In genomic region chr12:89384750-89385273, GRCh38 we compare ENCODE assay signal across 12 cellular contexts. TPM values are rescaled to one million over a fixed set of nuclear protein-coding genes. Genes with fewer than 3 reads are reported as not detected.
A peak's percentile ranks its signal among the peaks of the same experiment; 100 is the strongest.
DNase-seq lines count a peak whose midpoint lies in the region; ATAC-seq and TF ChIP-seq lines count a peak whose summit lies in the region.
"Had no signal": no experiment of that assay in that cellular context is flagged by ENCODE, and none has a peak within 500 bp of the region (broad histone marks: within the 10 kb centered on the region; RNA-seq: fewer than 3 reads in every experiment).

No MANE protein-coding gene starts in this region.

- no peaks in the 10 kb centered on the region for H3K9me3 ChIP-seq in PC-3 (ENCODE audit: low read length)
- no peaks in the 10 kb centered on the region for H3K9me3 ChIP-seq in mucosa of rectum (ENCODE audit: control insufficient read depth in 2 of 2, low read length in 2 of 2)
- no peaks in the 10 kb centered on the region for H3K9me3 ChIP-seq in thoracic aorta

- H3K79me2 ChIP-seq in PC-3 (ENCODE audit: low read length): no peaks in the 10 kb centered on the region

- H3K27ac Mint-ChIP-seq in activated CD8-positive, alpha-beta T cell treated with anti-CD3 and anti-CD28 coated beads, Interleukin-2, amount 10 ng/mL, durations not matched to agents 7 days and 5 days: no peak overlapping the region
- H3K27ac Mint-ChIP-seq: CD8-positive, alpha-beta T cell; naive B cell had no signal

- TF ChIP-seq CTCF in PC-3 (conservative IDR thresholded peaks at IDR 0.05; ENCODE audit: low read depth, low read length): no peak
- no peak for TF ChIP-seq CTCF in coronary artery (IDR thresholded peaks at IDR 0.05)
- TF ChIP-seq CTCF in thoracic aorta (IDR thresholded peaks at IDR 0.05): no peak

- H3F3A ChIP-seq in PC-3 (ENCODE audit: low read length, unreplicated experiment): no peaks in the 10 kb centered on the region

- H3K4me1 Mint-ChIP-seq in activated CD8-positive, alpha-beta T cell treated with anti-CD3 and anti-CD28 coated beads, Interleukin-2, amount 10 ng/mL, durations not matched to agents 7 days and 5 days (ENCODE audit: low read depth): peaks cover 22% of the 10 kb centered on the region

- H3K4me1 ChIP-seq in PC-3 (ENCODE audit: insufficient read depth, low read length): peaks cover 32% of the 10 kb centered on the region
- peaks cover 39 to 57% of the 10 kb centered on the region in 2 donors for H3K4me1 ChIP-seq in mucosa of rectum (ENCODE audit: control insufficient read depth in 2 of 2, insufficient read depth in 2 of 2, low read length in 2 of 2)
- H3K4me1 ChIP-seq in thoracic aorta (ENCODE audit: control insufficient read depth in 1 of 2, low read depth in 2 of 2): peaks cover 18 to 34% of the 10 kb centered on the region in 2 donors

- peak; percentile 15 for DNase-seq in PC-3
- no peak for DNase-seq in coronary artery (ENCODE audit: low spot score)
- no peak for DNase-seq in thoracic aorta (ENCODE audit: low spot score)
- no peak for DNase-seq in AML-193 (lab: John Stamatoyannopoulos, UW)
- no peak for DNase-seq in activated naive CD4-positive, alpha-beta T cell (lab: John Stamatoyannopoulos, UW)
- no peak for DNase-seq in activated CD8-positive, alpha-beta T cell treated with anti-CD3 and anti-CD28 coated beads, Interleukin-2, amount 10 ng/mL, durations not matched to agents 7 days and 5 days
- no peak for DNase-seq in effector CD8-positive, alpha-beta T cell (lab: John Stamatoyannopoulos, UW)
- DNase-seq: activated CD8-positive, alpha-beta memory T cell treated with anti-CD3 and anti-CD28 coated beads, Interleukin-2, amount 50 U/mL, for 4 hours; CD8-positive, alpha-beta T cell; naive B cell; WERI-Rb-1 had no signal

- no peaks in the 10 kb centered on the region for H3K27me3 Mint-ChIP-seq in activated CD8-positive, alpha-beta T cell treated with anti-CD3 and anti-CD28 coated beads, Interleukin-2, amount 10 ng/mL, durations not matched to agents 7 days and 5 days (ENCODE audit: low read depth)

- CTCF ChIA-PET in PC-3 (lab: Charles Lee): no interaction called here
- CTCF ChIA-PET in activated CD8-positive, alpha-beta T cell treated with anti-CD3 and anti-CD28 coated beads, Interleukin-2, amount 10 ng/mL, durations not matched to agents 7 days and 5 days (lab: Charles Lee): interaction anchor here (0.7 kb wide), 1 partner anchor 11 kb away, joined by 3 read pairs; no protein-coding TSS in a partner anchor

- H3K27ac ChIP-seq in PC-3 (ENCODE audit: low read length): peak overlapping the region; percentile 56
- peak overlapping the region; percentile 68 to 75 for H3K27ac ChIP-seq in coronary artery
- peak overlapping the region; percentile 79 to 82 for H3K27ac ChIP-seq in mucosa of rectum (ENCODE audit: low read depth in 2 of 2, low read length in 2 of 2)
- H3K27ac ChIP-seq in thoracic aorta: peak overlapping the region; percentile 54 to 86
- H3K27ac ChIP-seq: WERI-Rb-1 had no signal

- H3K4me3 ChIP-seq in PC-3 (ENCODE audit: low read length): peak overlapping the region; percentile 21; the same call in 1 of the 2 replicates
- peak overlapping the region; percentile 46 for H3K4me3 ChIP-seq in coronary artery
- peak overlapping the region in 1 of 2 donors; percentile 22 for H3K4me3 ChIP-seq in mucosa of rectum (ENCODE audit: low read length in 2 of 2)
- H3K4me3 ChIP-seq in thoracic aorta: peak overlapping the region; percentile 59

- POLR2A ChIA-PET in PC-3 (lab: Charles Lee; ENCODE audit: unreplicated experiment): no interaction called here
- POLR2A ChIA-PET in activated CD8-positive, alpha-beta T cell treated with anti-CD3 and anti-CD28 coated beads, Interleukin-2, amount 10 ng/mL, durations not matched to agents 7 days and 5 days (lab: Charles Lee): no interaction called here

- peak overlapping the region; percentile 37 for H2AFZ ChIP-seq in PC-3 (ENCODE audit: low read length)

- no peak overlapping the region for H3K4me3 Mint-ChIP-seq in activated CD8-positive, alpha-beta T cell treated with anti-CD3 and anti-CD28 coated beads, Interleukin-2, amount 10 ng/mL, durations not matched to agents 7 days and 5 days
- H3K4me3 Mint-ChIP-seq: CD8-positive, alpha-beta T cell; naive B cell had no signal

- H3K4me2 ChIP-seq in PC-3 (ENCODE audit: low read length): peak overlapping the region; percentile 47

- H3K9me2 ChIP-seq in PC-3 (replicated peaks; ENCODE audit: low read length): no peaks in the 10 kb centered on the region

- no peaks in the 10 kb centered on the region for H3K9me3 Mint-ChIP-seq in activated CD8-positive, alpha-beta T cell treated with anti-CD3 and anti-CD28 coated beads, Interleukin-2, amount 10 ng/mL, durations not matched to agents 7 days and 5 days (ENCODE audit: insufficient read depth)
- H3K9me3 Mint-ChIP-seq: CD8-positive, alpha-beta T cell; naive B cell had no signal

- no peaks in the 10 kb centered on the region for H4K20me1 ChIP-seq in PC-3 (ENCODE audit: low read length)

- ATAC-seq in PC-3: peak; percentile 16
- ATAC-seq in thoracic aorta (ENCODE audit: insufficient number of reproducible peaks, low FRiP score, low read depth): no peak
- no peak for ATAC-seq in activated CD8-positive, alpha-beta T cell treated with anti-CD3 and anti-CD28 coated beads, Interleukin-2, amount 10 ng/mL, durations not matched to agents 7 days and 5 days
- ATAC-seq: CD8-positive, alpha-beta T cell had no signal

- H3K36me3 Mint-ChIP-seq in activated CD8-positive, alpha-beta T cell treated with anti-CD3 and anti-CD28 coated beads, Interleukin-2, amount 10 ng/mL, durations not matched to agents 7 days and 5 days (ENCODE audit: low read depth): no peaks in the 10 kb centered on the region
- H3K36me3 Mint-ChIP-seq: CD8-positive, alpha-beta T cell; naive B cell had no signal

- H3K27me3 ChIP-seq in PC-3 (ENCODE audit: low read length): no peaks in the 10 kb centered on the region
- H3K27me3 ChIP-seq in mucosa of rectum (ENCODE audit: control insufficient read depth in 2 of 2, insufficient read depth in 2 of 2, low read length in 2 of 2): no peaks in the 10 kb centered on the region
- H3K27me3 ChIP-seq in thoracic aorta (replicated peaks; ENCODE audit: insufficient read depth): no peaks in the 10 kb centered on the region

- intact Hi-C loops in PC-3 (cut with micrococcal nuclease): no loop called here

- no TSS peak for BruUV-seq in PC-3 (replicated peaks; lab: Mats Ljungman, UMichigan)

- no peaks in the 10 kb centered on the region for H3K36me3 ChIP-seq in PC-3 (ENCODE audit: low read depth, low read length)
- H3K36me3 ChIP-seq in mucosa of rectum (ENCODE audit: control insufficient read depth in 2 of 2, insufficient read depth in 2 of 2, low read length in 2 of 2): no peaks in the 10 kb centered on the region
- H3K36me3 ChIP-seq in thoracic aorta: no peaks in the 10 kb centered on the region
- H3K36me3 ChIP-seq: WERI-Rb-1 had no signal

- H3K9ac ChIP-seq in PC-3 (ENCODE audit: low read length): no peak overlapping the region
- no peak overlapping the region for H3K9ac ChIP-seq in mucosa of rectum (ENCODE audit: low read depth in 1 of 2, low read length in 2 of 2)

RNA-seq across cellular contexts. Expression of gene DUSP6, which starts 32.5 kb away (rescaled TPM):
- 184 and 244 TPM in 2 replicates for total RNA-seq in PC-3 (2014; rRNA removed)
- total RNA-seq in thoracic aorta: 100 to 1,000 TPM; 103 to 147 TPM
- 100 to 1,000 TPM; 116 to 119 TPM for total RNA-seq in activated CD8-positive, alpha-beta T cell treated with anti-CD3 and anti-CD28 coated beads, Interleukin-2, amount 10 ng/mL, durations not matched to agents 7 days and 5 days
